ENCODE assay signal across 8 cellular contexts in the genomic region with DNA sequence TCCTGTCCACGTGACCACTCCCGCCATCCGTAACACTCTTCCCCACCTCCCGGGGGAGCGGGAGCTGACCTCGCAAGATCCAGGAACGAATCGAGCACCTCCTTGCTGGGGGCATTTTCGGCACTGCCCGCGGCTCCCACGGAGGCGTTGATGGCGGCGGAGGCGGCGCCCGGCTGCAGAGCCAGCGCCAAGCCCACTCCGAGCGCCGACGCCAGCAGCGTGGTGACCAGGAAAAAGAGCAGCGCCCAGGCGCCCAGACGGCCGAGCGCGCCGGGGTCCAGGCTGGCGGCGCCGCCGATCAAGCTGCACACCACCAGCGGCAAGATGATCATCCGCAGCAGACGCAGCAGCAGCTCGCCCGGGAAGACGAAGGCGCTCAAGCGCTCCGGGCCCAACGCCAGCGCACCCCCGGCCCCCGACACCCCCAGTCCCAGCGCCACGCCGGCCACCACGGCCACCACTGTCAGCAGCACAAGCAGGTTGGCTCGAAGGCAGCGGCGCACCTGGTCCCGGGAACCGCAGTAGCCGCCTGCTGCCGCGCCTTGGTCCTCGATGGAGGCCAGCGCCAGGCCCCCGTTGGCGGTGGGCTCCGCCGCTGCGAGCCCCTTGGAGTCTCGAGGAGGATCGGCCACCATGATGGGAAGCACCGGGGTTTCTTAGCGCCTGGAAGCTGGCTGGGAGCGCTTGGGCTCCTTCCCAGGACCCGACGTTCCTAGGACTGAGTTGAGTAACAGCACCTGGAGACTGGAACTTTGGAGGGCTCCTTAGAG. TPM values are rescaled to one million over a fixed set of nuclear protein-coding genes. Genes with fewer than 3 reads are reported as not detected.
A peak's percentile ranks its signal among the peaks of the same experiment; 100 is the strongest.
DNase-seq lines count a peak whose midpoint lies in the region; ATAC-seq, FAIRE-seq and TF ChIP-seq lines count a peak whose summit lies in the region.

No MANE protein-coding gene starts in this region.

- H3K27me3 ChIP-seq in ascending aorta, result no peaks in the 10 kb centered on the region
- no peaks in the 10 kb centered on the region for H3K27me3 ChIP-seq in iPS DF 6.9 (ENCODE audit: control insufficient read depth, insufficient read depth, low read length)
- peaks cover 11 to 23% (median 18%) of the 10 kb centered on the region in 3 donors for H3K27me3 ChIP-seq in gastrocnemius medialis

- WGBS in iPS DF 6.9 (ENCODE audit: insufficient coverage, insufficient read length), result no CpG with 5 or more reads among the region's 74 CpGs

- H3K4me3 ChIP-seq in AG09309 (ENCODE audit: control insufficient read depth, low read depth, low read length) (peak overlapping the region; percentile 96), ascending aorta (peak overlapping the region; percentile 51 to 78), iPS DF 6.9 (ENCODE audit: low read length) (peak overlapping the region; percentile 66), gastrocnemius medialis (peak overlapping the region; percentile 57 to 65 (median 62))

- 0 out of 2 replicates have a peak, but pooled peaks have one; percentile 42 for TF ChIP-seq POLR2A in Raji (IDR thresholded peaks at IDR 0.05; ENCODE audit: insufficient read depth, low read depth, low read length)
- TF ChIP-seq POLR2A in gastrocnemius medialis (IDR thresholded peaks at IDR 0.05), result no peak

- peak; percentile 37 to 50 for ATAC-seq in gastrocnemius medialis
- no peak for ATAC-seq in HG03432 (IDR thresholded peaks at IDR 0.05; ENCODE audit: unreplicated experiment)

- in situ Hi-C loops in gastrocnemius medialis (cut with MboI; ENCODE audit: low sequenced_read_pairs in 4 of 4), result no loop called here

- peaks cover 0 to 3% of the 10 kb centered on the region in 2 donors for H3K4me1 ChIP-seq in ascending aorta
- peaks cover 7% of the 10 kb centered on the region; the same call in 1 of the 2 replicates for H3K4me1 ChIP-seq in iPS DF 6.9 (ENCODE audit: control insufficient read depth, insufficient read depth, low read length)
- peaks cover 13 to 14% of the 10 kb centered on the region in 2 donors for H3K4me1 ChIP-seq in gastrocnemius medialis

- H3K27ac ChIP-seq in ascending aorta (peak overlapping the region; percentile 74 to 81), iPS DF 6.9 (ENCODE audit: low read length) (no peak overlapping the region), gastrocnemius medialis (peak overlapping the region; percentile 67 to 80 (median 72))

- intact Hi-C loops in ascending aorta (cut with DNase I), result no loop called here
- intact Hi-C loops in gastrocnemius medialis (cut with DNase I; ENCODE audit: low total_unique reads), result no loop called here

- DNase-seq in AG09309 (ENCODE audit: low read depth) (no peak), HCEC 1CT (peak; percentile 58), ascending aorta (ENCODE audit: low spot score in 2 of 2) (peak in 1 of 2 donors; percentile 76), iPS DF 6.9 (ENCODE audit: low read depth, low spot score) (no peak), gastrocnemius medialis (peak; percentile 16 to 62), GM19239 (ENCODE audit: insufficient read length, low spot score) (no peak)

- no peak for FAIRE-seq in GM19239 (lab: Jason Lieb, UNC)

- H3K9me3 ChIP-seq in ascending aorta, result no peaks in the 10 kb centered on the region
- H3K9me3 ChIP-seq in iPS DF 6.9 (ENCODE audit: control insufficient read depth, insufficient read depth, low read length), result no peaks in the 10 kb centered on the region
- no peaks in the 10 kb centered on the region for H3K9me3 ChIP-seq in gastrocnemius medialis

- H3K36me3 ChIP-seq in ascending aorta (peaks cover 0 to 3% of the 10 kb centered on the region in 2 donors), iPS DF 6.9 (ENCODE audit: control insufficient read depth, insufficient read depth, low read length) (peaks cover 14% of the 10 kb centered on the region), gastrocnemius medialis (no peaks in the 10 kb centered on the region)

- TF ChIP-seq CTCF in AG09309 (IDR thresholded peaks at IDR 0.05; ENCODE audit: control insufficient read depth, insufficient read depth, low read depth, low read length, missing control alignments), result no peak
- TF ChIP-seq CTCF in ascending aorta (IDR thresholded peaks at IDR 0.05), result no peak
- TF ChIP-seq CTCF in gastrocnemius medialis (IDR thresholded peaks at IDR 0.05 in 4 of 5, conservative IDR thresholded peaks at IDR 0.05 in 1 of 5), result no peak

RNA-seq across cellular contexts. Expression of gene SLC1A5, which starts 0.9 kb away (rescaled TPM):
- total RNA-seq in ascending aorta, result 86.8 TPM
- total RNA-seq in gastrocnemius medialis, result 10 to 100 TPM in 3 of 4 donors, 1 to 10 TPM in 1; 7.6 to 18.5 (median 10.7) TPM

RNA-seq across cellular contexts. Expression of gene STRN4, which starts 41.3 kb away (rescaled TPM):
- total RNA-seq in ascending aorta (151 TPM), gastrocnemius medialis (10 to 100 TPM; 45.5 to 75.7 (median 57.9) TPM)

RNA-seq across cellular contexts. Expression of gene FKRP, which starts 41.7 kb away (rescaled TPM):
- 11.8 TPM for total RNA-seq in ascending aorta
- total RNA-seq in gastrocnemius medialis, result 10 to 100 TPM; 16.5 to 23.0 (median 18.9) TPM

Comparison
In these comparisons a context has a peak if more than half of its experiments do, and no peak if none do; other contexts are left out.
1. DNase-seq: peak in HCEC 1CT (single experiment) and gastrocnemius medialis (2 of 2); none in AG09309 (single experiment), iPS DF 6.9 (single experiment) and GM19239 (single experiment).
2. Peak in every context shown above with its lines, with median percentiles within 50 percentile points of each other: H3K4me3 ChIP-seq.